Comparison of ENCODE assay signal across 1 cellular context in genomic region chr6:30614843-30615218, GRCh38.
A peak's percentile ranks its signal among the peaks of the same experiment; 100 is the strongest.
TF ChIP-seq lines count a peak whose summit lies in the region.

No MANE protein-coding gene starts in this region.

TF ChIP-seq in HepG2, 621 proteins besides CTCF, POLR2A, EP300 and RAD21 (continues in another document):
- no peak for TF ChIP-seq BCLAF1 (IDR thresholded peaks at IDR 0.05)
- no peak for TF ChIP-seq ZNF512 (CRISPR knock-in tag; IDR thresholded peaks at IDR 0.05)
- TF ChIP-seq RAD51 (IDR thresholded peaks at IDR 0.05; ENCODE audit: borderline replicate concordance), result no peak
- TF ChIP-seq YEATS2 (CRISPR knock-in tag; IDR thresholded peaks at IDR 0.05; ENCODE audit: borderline replicate concordance), result no peak; the same call in 1 of the 2 replicates
- TF ChIP-seq ZBTB2 (CRISPR knock-in tag; IDR thresholded peaks at IDR 0.05; ENCODE audit: low read depth), result no peak
- no peak for TF ChIP-seq ZNF816 (CRISPR knock-in tag; IDR thresholded peaks at IDR 0.05; ENCODE audit: borderline replicate concordance)
- peak; percentile 48; the same call in 1 of the 3 replicates for TF ChIP-seq MXI1 (IDR thresholded peaks at IDR 0.05; ENCODE audit: borderline replicate concordance, low read depth, low read length)
- TF ChIP-seq TSC22D2 (CRISPR knock-in tag; IDR thresholded peaks at IDR 0.05; ENCODE audit: borderline replicate concordance), result 0 out of 2 replicates have a peak, but pooled peaks have one; percentile 0
- TF ChIP-seq ZNF207 (IDR thresholded peaks at IDR 0.05; ENCODE audit: borderline replicate concordance), result no peak
- no peak for TF ChIP-seq ZNF18 (CRISPR knock-in tag; IDR thresholded peaks at IDR 0.05; ENCODE audit: insufficient replicate concordance)
- no peak for TF ChIP-seq FOSL1 (CRISPR knock-in tag; IDR thresholded peaks at IDR 0.05; ENCODE audit: borderline replicate concordance)
- no peak for TF ChIP-seq LCORL (IDR thresholded peaks at IDR 0.05)
- no peak for TF ChIP-seq LCORL (CRISPR knock-in tag; IDR thresholded peaks at IDR 0.05)
- TF ChIP-seq ZNF7 (CRISPR knock-in tag; IDR thresholded peaks at IDR 0.05), result no peak
- no peak for TF ChIP-seq RFXAP (CRISPR knock-in tag; IDR thresholded peaks at IDR 0.05; ENCODE audit: borderline replicate concordance)
- TF ChIP-seq MTA3 (CRISPR knock-in tag; IDR thresholded peaks at IDR 0.05), result no peak
- TF ChIP-seq THAP11 (CRISPR knock-in tag; IDR thresholded peaks at IDR 0.05), result peak; percentile 78
- no peak for TF ChIP-seq NR2F1 (CRISPR knock-in tag; IDR thresholded peaks at IDR 0.05)
- TF ChIP-seq ZNF580 (CRISPR knock-in tag; IDR thresholded peaks at IDR 0.05; ENCODE audit: borderline replicate concordance, low read depth), result no peak; the same call in 1 of the 2 replicates
- peak; percentile 20; the same call in 1 of the 2 replicates for TF ChIP-seq FOXA3 (CRISPR knock-in tag; IDR thresholded peaks at IDR 0.05)
- TF ChIP-seq GTF3A (CRISPR knock-in tag; conservative IDR thresholded peaks at IDR 0.05), result no peak
- TF ChIP-seq ZNF224 (CRISPR knock-in tag; IDR thresholded peaks at IDR 0.05), result no peak
- peak; percentile 28; the same call in 1 of the 2 replicates for TF ChIP-seq ZC3H4 (CRISPR knock-in tag; IDR thresholded peaks at IDR 0.05; ENCODE audit: borderline replicate concordance)
- TF ChIP-seq TBX2 (CRISPR knock-in tag; IDR thresholded peaks at IDR 0.05; ENCODE audit: borderline replicate concordance), result peak; percentile 57; the same call in 1 of the 2 replicates
- no peak for TF ChIP-seq ZNF24 (IDR thresholded peaks at IDR 0.05)
- TF ChIP-seq NONO (IDR thresholded peaks at IDR 0.05), result no peak
- peak; percentile 82; the same call in 1 of the 2 replicates for TF ChIP-seq NONO (CRISPR knock-in tag; conservative IDR thresholded peaks at IDR 0.05)
- TF ChIP-seq ATF6 (CRISPR knock-in tag; conservative IDR thresholded peaks at IDR 0.05), result no peak
- no peak for TF ChIP-seq BHLHE40 (IDR thresholded peaks at IDR 0.05; ENCODE audit: low read length)
- no peak for TF ChIP-seq SMARCC2 (IDR thresholded peaks at IDR 0.05)
- peak; percentile 72; the same call in 1 of the 2 replicates for TF ChIP-seq ERF (CRISPR knock-in tag; IDR thresholded peaks at IDR 0.05)
- TF ChIP-seq POGK (CRISPR knock-in tag; conservative IDR thresholded peaks at IDR 0.05), result no peak; the same call in 1 of the 2 replicates
- TF ChIP-seq SMC3 (IDR thresholded peaks at IDR 0.05; ENCODE audit: low read length), result peak; percentile 30; the same call in 1 of the 2 replicates
- no peak for TF ChIP-seq ZBTB38 (CRISPR knock-in tag; IDR thresholded peaks at IDR 0.05)
- TF ChIP-seq PPARG (CRISPR knock-in tag; conservative IDR thresholded peaks at IDR 0.05), result no peak
- TF ChIP-seq KDM5B (CRISPR knock-in tag; IDR thresholded peaks at IDR 0.05; ENCODE audit: borderline replicate concordance), result no peak
- peak; percentile 20; the same call in 1 of the 2 replicates for TF ChIP-seq ZHX1 (CRISPR knock-in tag; IDR thresholded peaks at IDR 0.05; ENCODE audit: low read depth)
- TF ChIP-seq ZNF10 (CRISPR knock-in tag; IDR thresholded peaks at IDR 0.05; ENCODE audit: borderline replicate concordance, low read depth), result no peak
- TF ChIP-seq PAX8 (CRISPR knock-in tag; IDR thresholded peaks at IDR 0.05; ENCODE audit: borderline replicate concordance), result no peak
- no peak for TF ChIP-seq ARHGAP35 (CRISPR knock-in tag; IDR thresholded peaks at IDR 0.05; ENCODE audit: borderline replicate concordance)
- TF ChIP-seq ZNF543 (CRISPR knock-in tag; IDR thresholded peaks at IDR 0.05), result no peak
- TF ChIP-seq PLSCR1 (CRISPR knock-in tag; IDR thresholded peaks at IDR 0.05; ENCODE audit: borderline replicate concordance), result no peak
- no peak; the same call in 1 of the 2 replicates for TF ChIP-seq ZFP37 (CRISPR knock-in tag; IDR thresholded peaks at IDR 0.05; ENCODE audit: borderline replicate concordance)
- no peak for TF ChIP-seq ZNF17 (CRISPR knock-in tag; IDR thresholded peaks at IDR 0.05)
- no peak for TF ChIP-seq RORA (CRISPR knock-in tag; IDR thresholded peaks at IDR 0.05)
- TF ChIP-seq ZNF20 (CRISPR knock-in tag; IDR thresholded peaks at IDR 0.05), result no peak
- no peak for TF ChIP-seq ZNF724P (CRISPR knock-in tag; IDR thresholded peaks at IDR 0.05; ENCODE audit: borderline replicate concordance)
- no peak for TF ChIP-seq ZBTB42 (CRISPR knock-in tag; IDR thresholded peaks at IDR 0.05)
- TF ChIP-seq KDM5A (IDR thresholded peaks at IDR 0.05; ENCODE audit: borderline replicate concordance, low read length), result no peak
- no peak for TF ChIP-seq FOXA1 (IDR thresholded peaks at IDR 0.05)
- 0 out of 2 replicates have a peak, but pooled peaks have one; percentile 34 for TF ChIP-seq FOXA1 (CRISPR knock-in tag; IDR thresholded peaks at IDR 0.05)
- TF ChIP-seq ZNF788 (CRISPR knock-in tag; IDR thresholded peaks at IDR 0.05; ENCODE audit: borderline replicate concordance), result peak; percentile 29; the same call in 1 of the 2 replicates
- TF ChIP-seq ZNF256 (CRISPR knock-in tag; conservative IDR thresholded peaks at IDR 0.05), result no peak
- TF ChIP-seq ZNF773 (CRISPR knock-in tag; IDR thresholded peaks at IDR 0.05; ENCODE audit: borderline replicate concordance), result no peak
- TF ChIP-seq SP4 (CRISPR knock-in tag; IDR thresholded peaks at IDR 0.05), result peak; percentile 27
- no peak for TF ChIP-seq HCFC1 (IDR thresholded peaks at IDR 0.05; ENCODE audit: low read depth, low read length)
- no peak for TF ChIP-seq ZNF367 (CRISPR knock-in tag; IDR thresholded peaks at IDR 0.05; ENCODE audit: borderline replicate concordance)
- TF ChIP-seq ZNF331 (CRISPR knock-in tag; IDR thresholded peaks at IDR 0.05), result peak; percentile 18; the same call in 1 of the 2 replicates
- no peak for TF ChIP-seq ZFP36L1 (CRISPR knock-in tag; IDR thresholded peaks at IDR 0.05)
- no peak for TF ChIP-seq ZFP62 (CRISPR knock-in tag; IDR thresholded peaks at IDR 0.05)
